ENCODE assay signal across 19 cellular contexts in genomic region chr2:151150325-151150724, GRCh38.
"Had no signal": no experiment of that assay in that cellular context is flagged by ENCODE, and none has a peak within 500 bp of the region (broad histone marks: within the 10 kb centered on the region; RNA-seq: fewer than 3 reads in every experiment).

No MANE protein-coding gene starts in this region.

- H3K36me3 ChIP-seq: brain microvascular endothelial cell, tibial artery, vagina had no signal

- H3K27ac ChIP-seq: brain microvascular endothelial cell, foreskin keratinocyte, tibial artery, vagina had no signal

- DNase-seq: activated CD4-positive, alpha-beta T cell treated with anti-CD3 and anti-CD28 coated beads, Interleukin-2, amount 10 ng/mL, durations not matched to agents 24 days and 14 days; activated CD4-positive, CD25-positive, alpha-beta regulatory T cell; activated CD8-positive, alpha-beta memory T cell treated with anti-CD3 and anti-CD28 coated beads, Interleukin-2, amount 50 U/mL, for 48 hours; activated gamma-delta T cell; activated T-cell treated with anti-CD3 and anti-CD28 coated beads, Interleukin-2, amount 50 U/mL, for 72 hours; brain microvascular endothelial cell; cortex of kidney; effector memory CD4-positive, alpha-beta T cell; foreskin keratinocyte; glutamatergic neuron; left ventricle myocardium superior; natural killer cell; posterior cingulate gyrus; retina; stimulated activated CD4-positive, alpha-beta T cell treated with anti-CD3 and anti-CD28 coated beads, Interleukin-2, amount 100 ng/mL, for 48 hours; stimulated activated naive B cell treated with anti-CD40 and anti-IgM and Interleukin-4, amounts not matched to agents 10 μg/mL and 1 μg/mL and 100 μg/mL, for 72 hours; tibial artery had no signal

- H3K4me1 ChIP-seq: vagina had no signal

- H3K9me3 ChIP-seq: tibial artery, vagina had no signal

- ATAC-seq: activated naive CD4-positive, alpha-beta T cell treated with anti-CD3 and anti-CD28 coated beads, Interleukin-2, amount 50 U/mL, for 72 hours; activated T-cell treated with anti-CD3 and anti-CD28 coated beads, Interleukin-2, amount 50 U/mL, for 72 hours; foreskin keratinocyte; left ventricle myocardium superior; natural killer cell; stimulated activated naive B cell treated with anti-CD40 and anti-IgM and Interleukin-4, amounts not matched to agents 10 μg/mL and 1 μg/mL and 100 μg/mL, for 72 hours had no signal

- H3K4me3 ChIP-seq: tibial artery, vagina had no signal

- H3K27me3 ChIP-seq: brain microvascular endothelial cell, foreskin keratinocyte, tibial artery, vagina had no signal
